Comparison of ENCODE assay signal across 15 cellular contexts in the genomic region with DNA sequence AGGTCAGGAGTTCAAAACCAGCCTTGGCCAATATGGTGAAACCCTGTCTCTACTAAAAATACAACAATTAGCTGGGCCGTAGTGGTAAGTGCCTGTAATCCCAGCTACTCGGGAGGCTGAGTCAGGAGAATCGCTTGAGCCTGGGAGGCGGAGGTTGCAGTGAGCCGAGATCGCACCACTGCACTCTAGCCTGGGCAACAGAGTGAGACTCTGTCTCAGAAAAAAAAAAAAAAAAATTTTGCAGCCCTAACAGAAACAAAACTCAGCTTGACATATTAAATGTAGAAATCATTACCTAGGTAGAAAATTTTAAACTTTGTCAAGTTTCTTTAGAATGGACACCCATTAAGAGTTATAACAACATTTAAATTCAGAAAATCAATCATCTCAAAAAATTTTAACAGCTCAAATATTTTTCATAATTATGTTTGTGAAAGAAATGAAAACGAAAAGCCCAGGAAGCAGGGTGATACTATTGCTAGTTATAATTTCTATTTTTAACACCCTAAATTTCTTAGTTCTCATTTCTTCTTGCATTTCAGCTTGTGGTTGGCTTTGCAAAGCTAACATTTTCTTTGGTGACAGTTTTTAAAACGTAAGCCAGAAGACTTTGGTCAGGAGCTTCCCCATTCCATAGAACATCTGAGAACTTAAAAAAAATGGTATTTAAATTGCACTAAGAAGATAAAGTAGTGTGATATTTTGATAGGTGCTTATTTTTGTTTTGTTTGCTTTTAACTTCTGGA. TPM values are rescaled to one million over a fixed set of nuclear protein-coding genes. Genes with fewer than 3 reads are reported as not detected.
DNase-seq lines count a peak whose midpoint lies in the region; ATAC-seq, FAIRE-seq and TF ChIP-seq lines count a peak whose summit lies in the region.
"Had no signal": no experiment of that assay in that cellular context is flagged by ENCODE, and none has a peak within 500 bp of the region (broad histone marks: within the 10 kb centered on the region; RNA-seq: fewer than 3 reads in every experiment).

No MANE protein-coding gene starts in this region.

- intact Hi-C loops in gastrocnemius medialis (cut with DNase I; ENCODE audit: low total_unique reads) (no loop called here), HepG2 (cut with micrococcal nuclease; ENCODE audit: unreplicated experiment) (no loop called here)

- no peak for TF ChIP-seq CTCF in gastrocnemius medialis (IDR thresholded peaks at IDR 0.05 in 4 of 5, conservative IDR thresholded peaks at IDR 0.05 in 1 of 5)
- TF ChIP-seq CTCF in HepG2 (CRISPR knock-in tag; IDR thresholded peaks at IDR 0.05), result no peak

- WGBS in HepG2 (ENCODE audit: low lambda C conversion rate), result 47% methylated on average over 8 of the region's 8 CpGs

- H3K79me2 ChIP-seq in HepG2 (ENCODE audit: insufficient read depth, low read length), result no peaks in the 10 kb centered on the region

- H3K36me3 ChIP-seq in gastrocnemius medialis (no peaks in the 10 kb centered on the region), HepG2 (replicated peaks in 1 of 2; ENCODE audit: control insufficient read depth in 1 of 2, insufficient read depth in 2 of 2, low read length in 2 of 2) (no peaks in the 10 kb centered on the region)

- H3K4me1 ChIP-seq in gastrocnemius medialis (no peaks in the 10 kb centered on the region), HepG2 (ENCODE audit: insufficient read depth, low read length) (no peaks in the 10 kb centered on the region)

- H3K27me3 ChIP-seq in gastrocnemius medialis (peaks cover 0 to 2% (median 0%) of the 10 kb centered on the region in 3 donors), HepG2 (ENCODE audit: control insufficient read depth in 1 of 2, insufficient read depth in 2 of 2, low read length in 2 of 2) (no peaks in the 10 kb centered on the region)

- TF ChIP-seq POLR2A in gastrocnemius medialis (IDR thresholded peaks at IDR 0.05) (no peak), HepG2 (IDR thresholded peaks at IDR 0.05; ENCODE audit: insufficient read depth in 1 of 2, low read depth in 2 of 2, low read length in 2 of 2) (no peak)

- no peaks in the 10 kb centered on the region for H3K4me1 Mint-ChIP-seq in activated CD8-positive, alpha-beta memory T cell treated with anti-CD3 and anti-CD28 coated beads, Interleukin-2, amount 10 ng/mL, durations not matched to agents 7 days and 5 days
- H3K4me1 Mint-ChIP-seq: IgD-negative memory B cell had no signal

- no peak overlapping the region for H3K4me2 ChIP-seq in HepG2 (ENCODE audit: low read depth, low read length)

- no TSS peak for BruUV-seq in HepG2 (replicated peaks; lab: Mats Ljungman, UMichigan)

- no peaks in the 10 kb centered on the region for H3K36me3 Mint-ChIP-seq in activated CD8-positive, alpha-beta memory T cell treated with anti-CD3 and anti-CD28 coated beads, Interleukin-2, amount 10 ng/mL, durations not matched to agents 7 days and 5 days
- H3K36me3 Mint-ChIP-seq: IgD-negative memory B cell had no signal

- H3K9ac ChIP-seq in HepG2 (ENCODE audit: insufficient read depth, low read depth, low read length), result no peak overlapping the region

- H4K20me1 ChIP-seq in HepG2 (ENCODE audit: insufficient read depth, low read length), result no peaks in the 10 kb centered on the region

- POLR2A ChIA-PET in HepG2 (lab: Yijun Ruan, JAX), result no interaction called here

- H3K9me3 ChIP-seq in gastrocnemius medialis (no peaks in the 10 kb centered on the region), HepG2 (ENCODE audit: low read length) (no peaks in the 10 kb centered on the region)

- H3K4me3 ChIP-seq in gastrocnemius medialis (no peak overlapping the region), HepG2 (replicated peaks in 1 of 3; ENCODE audit: insufficient read depth in 1 of 3, low read depth in 2 of 3, low read length in 3 of 3) (no peak overlapping the region)

- H2AFZ ChIP-seq in HepG2 (ENCODE audit: low read length), result no peak overlapping the region

- CTCF ChIA-PET in activated CD8-positive, alpha-beta memory T cell treated with anti-CD3 and anti-CD28 coated beads, Interleukin-2, amount 10 ng/mL, durations not matched to agents 7 days and 5 days (lab: Charles Lee), result interaction anchor here (1.5 kb wide), 1 partner anchor 11 kb away, joined by 8 read pairs; no protein-coding TSS in a partner anchor
- CTCF ChIA-PET in HepG2 (lab: Yijun Ruan, JAX; ENCODE audit: low intra/inter-chr PET ratio, low total read pairs), result no interaction called here

- ATAC-seq in GM21360 (IDR thresholded peaks at IDR 0.05; ENCODE audit: unreplicated experiment), result peak; percentile 68
- peak; percentile 44 for ATAC-seq in HG03342 (IDR thresholded peaks at IDR 0.05; ENCODE audit: unreplicated experiment)
- no peak for ATAC-seq in gastrocnemius medialis
- no peak for ATAC-seq in activated CD8-positive, alpha-beta memory T cell treated with anti-CD3 and anti-CD28 coated beads, Interleukin-2, amount 10 ng/mL, durations not matched to agents 7 days and 5 days
- no peak for ATAC-seq in HepG2

- no peak overlapping the region for H3K27ac Mint-ChIP-seq in activated CD8-positive, alpha-beta memory T cell treated with anti-CD3 and anti-CD28 coated beads, Interleukin-2, amount 10 ng/mL, durations not matched to agents 7 days and 5 days
- H3K27ac Mint-ChIP-seq: IgD-negative memory B cell had no signal

- TF ChIP-seq RAD21 in HepG2 (CRISPR knock-in tag; IDR thresholded peaks at IDR 0.05), result no peak

- peaks cover 11% of the 10 kb centered on the region for H3K27me3 Mint-ChIP-seq in activated CD8-positive, alpha-beta memory T cell treated with anti-CD3 and anti-CD28 coated beads, Interleukin-2, amount 10 ng/mL, durations not matched to agents 7 days and 5 days

- TF ChIP-seq EP300 in HepG2 (IDR thresholded peaks at IDR 0.05; ENCODE audit: low read depth in 2 of 2, low read length in 2 of 2) (no peak), HepG2 (CRISPR knock-in tag; IDR thresholded peaks at IDR 0.05; ENCODE audit: borderline replicate concordance) (no peak)

- H3K27ac ChIP-seq in gastrocnemius medialis, result no peak overlapping the region
- H3K27ac ChIP-seq in HepG2 (ENCODE audit: extremely low read length, insufficient read depth, low read length), result no peak overlapping the region

- H3K4me3 Mint-ChIP-seq in activated CD8-positive, alpha-beta memory T cell treated with anti-CD3 and anti-CD28 coated beads, Interleukin-2, amount 10 ng/mL, durations not matched to agents 7 days and 5 days, result no peak overlapping the region

- no peaks in the 10 kb centered on the region for H3K9me3 Mint-ChIP-seq in activated CD8-positive, alpha-beta memory T cell treated with anti-CD3 and anti-CD28 coated beads, Interleukin-2, amount 10 ng/mL, durations not matched to agents 7 days and 5 days (ENCODE audit: low read depth)

- in situ Hi-C loops in gastrocnemius medialis (cut with MboI; ENCODE audit: low sequenced_read_pairs in 4 of 4) (no loop called here), HepG2 (cut with HindIII; ENCODE audit: extremely low pct_ligation_motif_present, low pct_unique_long_range_greater_than_20kb) (no loop called here)

- DNase-seq in GDM1 (lab: John Stamatoyannopoulos, UW), result peak; percentile 4
- DNase-seq in RPMI8226, result peak; percentile 63
- no peak for DNase-seq in gastrocnemius medialis
- no peak for DNase-seq in activated CD8-positive, alpha-beta memory T cell treated with anti-CD3 and anti-CD28 coated beads, Interleukin-2, amount 10 ng/mL, durations not matched to agents 7 days and 5 days
- DNase-seq in EL, result no peak
- DNase-seq in HepG2 (ENCODE audit: low spot score), result no peak
- DNase-seq: activated CD4-positive, alpha-beta T cell treated with anti-CD3 and anti-CD28 coated beads for 48 hours; H7; NCI-H187 treated with DMSO at 0.1 percent for 48 hours; posterior cingulate gyrus; stimulated activated CD8-positive, alpha-beta memory T cell treated with anti-CD3 and anti-CD28 coated beads, Interleukin-4, amount 100 ng/mL, for 48 hours had no signal

- no peak for FAIRE-seq in HepG2 (lab: Jason Lieb, UNC)
- FAIRE-seq: urothelium cell line had no signal

RNA-seq across cellular contexts. Expression of gene RBBP7, which starts 33.3 kb away (rescaled TPM):
- 100 to 1,000 TPM in 3 of 4 donors, 10 to 100 TPM in 1; 95.0 to 325 (median 151) TPM for total RNA-seq in gastrocnemius medialis
- 100 to 1,000 TPM; 178 to 193 TPM for total RNA-seq in activated CD8-positive, alpha-beta memory T cell treated with anti-CD3 and anti-CD28 coated beads, Interleukin-2, amount 10 ng/mL, durations not matched to agents 7 days and 5 days
- total RNA-seq in HepG2 (2016; rRNA removed; fragmentation: Illumina TruSeq; extraction: Trizol), result 145 and 193 TPM in 2 replicates
- 57.4 and 66.6 TPM in 2 replicates for total RNA-seq in HepG2 (2016; cell fraction: cytosol; rRNA removed; fragmentation: Illumina TruSeq; extraction: Trizol; ENCODE audit: low read depth)
- 156 and 189 TPM in 2 replicates for total RNA-seq in HepG2 (2016; cell fraction: insoluble cytoplasmic fraction; rRNA removed; fragmentation: Illumina TruSeq; extraction: Trizol)
- total RNA-seq in HepG2 (2016; cell fraction: membrane; rRNA removed; fragmentation: Illumina TruSeq; extraction: Trizol), result 80.3 and 86.8 TPM in 2 replicates
- total RNA-seq in HepG2 (2016; cell fraction: nucleus; rRNA removed; fragmentation: Illumina TruSeq; extraction: Trizol), result 80.6 and 89.8 TPM in 2 replicates
- polyA plus RNA-seq in HepG2 (2011; rRNA removed), result 80.1 and 89.5 TPM in 2 replicates
- 53.0 and 73.9 TPM in 2 replicates for polyA plus RNA-seq in HepG2 (2011; cell fraction: cytosol; rRNA removed)
- polyA plus RNA-seq in HepG2 (2011; cell fraction: nucleus; rRNA removed), result 52.9 and 88.1 TPM in 2 replicates
- 92.8 and 105 TPM in 2 replicates for polyA plus RNA-seq in HepG2 (2012)
- polyA plus RNA-seq in HepG2 (2016; cell fraction: cytosol; fragmentation: Illumina TruSeq; extraction: Trizol; ENCODE audit: low read depth), result 39.1 and 41.4 TPM in 2 replicates
- 192 and 194 TPM in 2 replicates for polyA plus RNA-seq in HepG2 (2016; cell fraction: insoluble cytoplasmic fraction; fragmentation: Illumina TruSeq; extraction: Trizol; ENCODE audit: low read depth)
- polyA plus RNA-seq in HepG2 (2016; cell fraction: membrane; fragmentation: Illumina TruSeq; extraction: Trizol; ENCODE audit: low read depth), result 60.3 and 64.4 TPM in 2 replicates
- polyA plus RNA-seq in HepG2 (2016; cell fraction: nucleus; fragmentation: Illumina TruSeq; extraction: Trizol; ENCODE audit: insufficient read depth, low read depth), result 149 and 156 TPM in 2 replicates
- polyA minus RNA-seq in HepG2 (2011; rRNA and poly(A)+ RNA removed; ENCODE audit: low replicate concordance), result 67.0 and 365 TPM in 2 replicates
- polyA minus RNA-seq in HepG2 (2011; cell fraction: cytosol; rRNA and poly(A)+ RNA removed), result 38.9 and 41.2 TPM in 2 replicates
- 47.3 and 54.2 TPM in 2 replicates for polyA minus RNA-seq in HepG2 (2011; cell fraction: nucleus; rRNA and poly(A)+ RNA removed)

RNA-seq across cellular contexts. Expression of gene REPS2, which starts 43.0 kb away (rescaled TPM):
- total RNA-seq in gastrocnemius medialis (1 to 10 TPM; 1.8 to 8.8 (median 3.2) TPM), HepG2 (2016; rRNA removed; fragmentation: Illumina TruSeq; extraction: Trizol) (0.58 and 0.84 TPM in 2 replicates)
- not detected for total RNA-seq in activated CD8-positive, alpha-beta memory T cell treated with anti-CD3 and anti-CD28 coated beads, Interleukin-2, amount 10 ng/mL, durations not matched to agents 7 days and 5 days
- total RNA-seq in HepG2 (2016; cell fraction: cytosol; rRNA removed; fragmentation: Illumina TruSeq; extraction: Trizol; ENCODE audit: low read depth), result 0.79 and 1.2 TPM in 2 replicates
- 0.43 and 0.73 TPM in 2 replicates for total RNA-seq in HepG2 (2016; cell fraction: insoluble cytoplasmic fraction; rRNA removed; fragmentation: Illumina TruSeq; extraction: Trizol)
- total RNA-seq in HepG2 (2016; cell fraction: membrane; rRNA removed; fragmentation: Illumina TruSeq; extraction: Trizol), result 0.34 and 0.41 TPM in 2 replicates
- 0.44 and 0.47 TPM in 2 replicates for total RNA-seq in HepG2 (2016; cell fraction: nucleus; rRNA removed; fragmentation: Illumina TruSeq; extraction: Trizol)
- 0.05 and 0.09 TPM in 2 replicates for polyA plus RNA-seq in HepG2 (2011; rRNA removed)
- polyA plus RNA-seq in HepG2 (2011; cell fraction: cytosol; rRNA removed), result 0.04 and 0.13 TPM in 2 replicates
- 0.05 and 0.09 TPM in 2 replicates for polyA plus RNA-seq in HepG2 (2011; cell fraction: nucleus; rRNA removed)
- 0.23 and 1.3 TPM in 2 replicates for polyA plus RNA-seq in HepG2 (2012)
- 0.20 and 0.40 TPM in 2 replicates for polyA plus RNA-seq in HepG2 (2016; cell fraction: cytosol; fragmentation: Illumina TruSeq; extraction: Trizol; ENCODE audit: low read depth)
- 0.49 and 0.75 TPM in 2 replicates for polyA plus RNA-seq in HepG2 (2016; cell fraction: insoluble cytoplasmic fraction; fragmentation: Illumina TruSeq; extraction: Trizol; ENCODE audit: low read depth)
- 0.49 and 0.51 TPM in 2 replicates for polyA plus RNA-seq in HepG2 (2016; cell fraction: membrane; fragmentation: Illumina TruSeq; extraction: Trizol; ENCODE audit: low read depth)
- polyA plus RNA-seq in HepG2 (2016; cell fraction: nucleus; fragmentation: Illumina TruSeq; extraction: Trizol; ENCODE audit: insufficient read depth, low read depth), result 0.45 and 0.57 TPM in 2 replicates
- polyA minus RNA-seq in HepG2 (2011; rRNA and poly(A)+ RNA removed; ENCODE audit: low replicate concordance), result 0.34 and 6.5 TPM in 2 replicates
- 0.10 and 0.26 TPM in 2 replicates for polyA minus RNA-seq in HepG2 (2011; cell fraction: cytosol; rRNA and poly(A)+ RNA removed)
- polyA minus RNA-seq in HepG2 (2011; cell fraction: nucleus; rRNA and poly(A)+ RNA removed), result 0.64 and 0.75 TPM in 2 replicates

Comparison
In these comparisons a context has a peak if more than half of its experiments do, and no peak if none do; other contexts are left out.
1. DNase-seq: peak in GDM1 (single experiment) and RPMI8226 (single experiment); none in gastrocnemius medialis (0 of 2), activated CD8-positive, alpha-beta memory T cell treated with anti-CD3 and anti-CD28 coated beads, Interleukin-2, amount 10 ng/mL, durations not matched to agents 7 days and 5 days (single experiment), EL (single experiment) and HepG2 (single experiment).
2. ATAC-seq: peak in GM21360 (single experiment) and HG03342 (single experiment); none in gastrocnemius medialis (0 of 2), activated CD8-positive, alpha-beta memory T cell treated with anti-CD3 and anti-CD28 coated beads, Interleukin-2, amount 10 ng/mL, durations not matched to agents 7 days and 5 days (single experiment) and HepG2 (single experiment).